20 cellular contexts compared by ENCODE assay signal in the genomic region with DNA sequence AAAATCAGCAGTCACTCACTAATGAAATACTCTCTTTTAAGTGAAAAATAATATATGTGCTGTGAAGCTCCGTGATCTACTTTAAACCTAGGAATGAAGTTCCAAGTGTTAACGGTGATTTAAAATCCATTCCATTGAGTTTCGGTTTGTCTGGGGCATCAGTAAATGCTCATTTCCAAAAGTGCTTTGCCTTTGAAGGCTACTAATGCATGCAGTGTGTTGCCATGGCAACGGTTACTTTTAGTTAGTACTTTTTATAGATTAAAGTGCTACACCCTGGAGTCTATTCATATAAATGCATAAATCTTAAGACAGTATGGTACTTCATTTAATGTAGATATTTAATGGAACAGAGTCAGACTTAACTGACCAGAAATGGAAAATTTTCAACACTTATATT. TPM values are rescaled to one million over a fixed set of nuclear protein-coding genes. Genes with fewer than 3 reads are reported as not detected.
A peak's percentile ranks its signal among the peaks of the same experiment; 100 is the strongest.
DNase-seq lines count a peak whose midpoint lies in the region; ATAC-seq and TF ChIP-seq lines count a peak whose summit lies in the region.
"Had no signal": no experiment of that assay in that cellular context is flagged by ENCODE, and none has a peak within 500 bp of the region (broad histone marks: within the 10 kb centered on the region; RNA-seq: fewer than 3 reads in every experiment).

No MANE protein-coding gene starts in this region.

- DNase-seq in Ammon's horn (ENCODE audit: low spot score) (peak; percentile 30), M059J (ENCODE audit: low read depth) (peak; percentile 18), caudate nucleus (lab: John Stamatoyannopoulos, UW) (peak in 5 of 61 donors; percentile 35 to 67 (median 39)), left kidney (ENCODE audit: low read depth, low spot score) (peak; percentile 21), omental fat pad (ENCODE audit: low spot score) (no peak)
- no peak for DNase-seq in activated CD4-positive, alpha-beta T cell treated with anti-CD3 and anti-CD28 coated beads, Interleukin-2, amount 50 U/mL, for 48 hours
- DNase-seq in activated CD4-positive, alpha-beta T cell treated with anti-CD3 and anti-CD28 coated beads, Interleukin-2, amount 10 ng/mL, durations not matched to agents 24 days and 14 days: no peak
- no peak for DNase-seq in stimulated activated CD4-positive, alpha-beta T cell treated with anti-CD3 and anti-CD28 coated beads, Interleukin-4, amount 100 ng/mL, for 4 hours
- DNase-seq: MM.1S, NCI-H1048, NCI-H1436, NCI-H187 treated with DMSO at 0.1 percent for 48 hours, NCI-H226, NCI-H524 treated with DMSO at 0.1 percent for 48 hours, Peyer's patch had no signal

- intact Hi-C loops in activated CD4-positive, alpha-beta T cell treated with anti-CD3 and anti-CD28 coated beads, Interleukin-2, amount 10 ng/mL, durations not matched to agents 24 days and 14 days (cut with micrococcal nuclease): no loop called here

- peak overlapping the region; percentile 63 for H3K27ac ChIP-seq in caudate nucleus (ENCODE audit: low read depth, low read length)
- H3K27ac ChIP-seq: Peyer's patch had no signal

- H3K4me1 Mint-ChIP-seq in activated CD4-positive, alpha-beta T cell treated with anti-CD3 and anti-CD28 coated beads, Interleukin-2, amount 10 ng/mL, durations not matched to agents 24 days and 14 days: no peaks in the 10 kb centered on the region
- H3K4me1 Mint-ChIP-seq: B cell, CD14-positive monocyte had no signal

- TF ChIP-seq CTCF in omental fat pad (IDR thresholded peaks at IDR 0.05): no peak

- H3K27ac Mint-ChIP-seq in activated CD4-positive, alpha-beta T cell treated with anti-CD3 and anti-CD28 coated beads, Interleukin-2, amount 10 ng/mL, durations not matched to agents 24 days and 14 days: no peak overlapping the region
- H3K27ac Mint-ChIP-seq: B cell, CD14-positive monocyte had no signal

- no peaks in the 10 kb centered on the region for H3K9me3 Mint-ChIP-seq in activated CD4-positive, alpha-beta T cell treated with anti-CD3 and anti-CD28 coated beads, Interleukin-2, amount 10 ng/mL, durations not matched to agents 24 days and 14 days

- ATAC-seq in omental fat pad (ENCODE audit: low FRiP score): no peak

- no peaks in the 10 kb centered on the region for H3K27me3 Mint-ChIP-seq in activated CD4-positive, alpha-beta T cell treated with anti-CD3 and anti-CD28 coated beads, Interleukin-2, amount 10 ng/mL, durations not matched to agents 24 days and 14 days

- H3K4me3 Mint-ChIP-seq in activated CD4-positive, alpha-beta T cell treated with anti-CD3 and anti-CD28 coated beads, Interleukin-2, amount 10 ng/mL, durations not matched to agents 24 days and 14 days: no peak overlapping the region
- H3K4me3 Mint-ChIP-seq: B cell, CD14-positive monocyte had no signal

- no peaks in the 10 kb centered on the region for H3K36me3 Mint-ChIP-seq in activated CD4-positive, alpha-beta T cell treated with anti-CD3 and anti-CD28 coated beads, Interleukin-2, amount 10 ng/mL, durations not matched to agents 24 days and 14 days (ENCODE audit: low read depth)
- H3K36me3 Mint-ChIP-seq: CD14-positive monocyte had no signal

RNA-seq across cellular contexts. Expression of a gene that starts 46.5 kb away (rescaled TPM):
- total RNA-seq in M059J (2014; rRNA removed; shearing (Covaris generic)): 0.34 TPM in 1 of 2 replicates, not detected in the other
- total RNA-seq in activated CD4-positive, alpha-beta T cell treated with anti-CD3 and anti-CD28 coated beads, Interleukin-2, amount 10 ng/mL, durations not matched to agents 24 days and 14 days: not detected in 2 replicates
- total RNA-seq in omental fat pad: under 1 TPM in 2 of 4 donors, not detected in 2; 0.44 to 0.72 TPM
- total RNA-seq: B cell, Daoy, LHCN-M2, OCI-LY7, Peyer's patch had no signal

Comparison
In these comparisons a context has a peak if more than half of its experiments do, and no peak if none do; other contexts are left out.
1. DNase-seq: peak in Ammon's horn (single experiment), M059J (single experiment) and left kidney (single experiment); none in activated CD4-positive, alpha-beta T cell treated with anti-CD3 and anti-CD28 coated beads, Interleukin-2, amount 50 U/mL, for 48 hours (0 of 2), activated CD4-positive, alpha-beta T cell treated with anti-CD3 and anti-CD28 coated beads, Interleukin-2, amount 10 ng/mL, durations not matched to agents 24 days and 14 days (single experiment), omental fat pad (single experiment) and stimulated activated CD4-positive, alpha-beta T cell treated with anti-CD3 and anti-CD28 coated beads, Interleukin-4, amount 100 ng/mL, for 4 hours (0 of 2).